Comparison of ENCODE assay signal across 23 cellular contexts in the genomic region with DNA sequence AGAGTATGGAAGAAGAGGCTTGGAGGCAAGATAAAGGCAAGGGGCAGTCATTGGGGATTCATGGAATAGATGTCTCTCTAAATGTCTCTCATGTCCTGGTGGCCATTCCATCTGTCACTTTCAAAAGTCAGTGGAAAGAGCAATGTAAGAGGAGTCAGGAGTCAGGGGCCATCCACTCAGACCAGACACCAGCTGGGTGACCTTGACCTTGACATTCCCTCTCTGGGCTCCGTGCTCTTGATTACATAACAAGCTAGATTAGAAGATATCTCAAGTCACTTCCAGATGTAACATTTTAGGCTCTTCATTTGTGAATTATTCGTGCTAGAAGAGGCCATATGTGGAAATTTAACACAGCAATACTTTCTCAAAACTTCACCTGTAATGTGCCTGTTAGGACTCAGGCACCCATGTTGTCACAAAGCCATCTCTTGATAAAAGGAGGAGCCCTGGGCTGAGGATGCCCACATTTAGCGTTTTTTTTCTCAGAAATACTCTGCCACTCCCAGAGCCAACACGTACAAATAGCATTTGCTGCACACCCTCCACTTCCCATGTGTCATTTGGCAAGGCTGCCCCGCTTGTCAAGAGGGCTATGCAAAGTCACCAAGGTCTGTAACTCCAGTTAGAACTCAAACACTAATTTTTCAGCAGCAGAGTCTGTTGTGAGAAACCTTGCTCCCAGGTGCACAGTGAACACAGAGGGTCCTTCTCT.
"Had no signal": no experiment of that assay in that cellular context is flagged by ENCODE, and none has a peak within 500 bp of the region (broad histone marks: within the 10 kb centered on the region; RNA-seq: fewer than 3 reads in every experiment).

No MANE protein-coding gene starts in this region.

- DNase-seq: effector memory CD8-positive, alpha-beta T cell; gastrocnemius medialis; heart right ventricle; immature natural killer cell; left ventricle myocardium inferior; mesendoderm; naive thymus-derived CD4-positive, alpha-beta T cell; psoas muscle; retina; right lobe of liver; stimulated activated CD4-positive, alpha-beta T cell treated with anti-CD3 and anti-CD28 coated beads, Interleukin-4, amount 100 ng/mL, for 1 hour; stimulated activated CD8-positive, alpha-beta memory T cell treated with anti-CD3 and anti-CD28 coated beads, Interleukin-4, amount 100 ng/mL, for 48 hours; tibial artery; upper lobe of left lung had no signal

- H3K27me3 Mint-ChIP-seq: stimulated activated naive CD8-positive, alpha-beta T cell treated with anti-CD3 and anti-CD28 coated beads, Interleukin-15, Interleukin-2, amounts not matched to agents 100 ng/mL and 50 ng/mL, for 24 hours had no signal

- H3K9me3 ChIP-seq: esophagus muscularis mucosa, gastrocnemius medialis, heart right ventricle, left ventricle myocardium inferior, neutrophil, psoas muscle, right lobe of liver, tibial artery, upper lobe of left lung, vagina had no signal

- H3K36me3 ChIP-seq: esophagus muscularis mucosa, gastrocnemius medialis, heart right ventricle, left ventricle myocardium inferior, neutrophil, right lobe of liver, tibial artery, upper lobe of left lung, vagina had no signal

- ATAC-seq: effector memory CD8-positive, alpha-beta T cell; gastrocnemius medialis; naive thymus-derived CD4-positive, alpha-beta T cell; psoas muscle; right lobe of liver; stimulated activated effector memory CD8-positive, alpha-beta T cell treated with anti-CD3 and anti-CD28 coated beads, Interleukin-12 subunit alpha, Interleukin-12 subunit beta, amount 100 ng/mL, for 72 hours had no signal

- H3K4me1 Mint-ChIP-seq: stimulated activated effector memory CD8-positive, alpha-beta T cell treated with anti-CD3 and anti-CD28 coated beads, Interleukin-12 subunit alpha, Interleukin-12 subunit beta, amount 100 ng/mL, for 72 hours had no signal

- H3K27me3 ChIP-seq: esophagus muscularis mucosa, gastrocnemius medialis, heart right ventricle, neutrophil, right lobe of liver, tibial artery, upper lobe of left lung, vagina had no signal

- H3K36me3 Mint-ChIP-seq: immature natural killer cell; naive thymus-derived CD4-positive, alpha-beta T cell; stimulated activated effector memory CD8-positive, alpha-beta T cell treated with anti-CD3 and anti-CD28 coated beads, Interleukin-12 subunit alpha, Interleukin-12 subunit beta, amount 100 ng/mL, for 72 hours had no signal

- FAIRE-seq: keratinocyte had no signal

- H3K27ac Mint-ChIP-seq: dendritic cell treated with granulocyte-macrophage colony-stimulating factor and Interleukin-4, amounts not matched to agents 40 ng/mL and 50 ng/mL, for 4 days; effector memory CD8-positive, alpha-beta T cell; immature natural killer cell; stimulated activated effector memory CD8-positive, alpha-beta T cell treated with anti-CD3 and anti-CD28 coated beads, Interleukin-12 subunit alpha, Interleukin-12 subunit beta, amount 100 ng/mL, for 72 hours; stimulated activated naive CD8-positive, alpha-beta T cell treated with anti-CD3 and anti-CD28 coated beads, Interleukin-15, Interleukin-2, amounts not matched to agents 100 ng/mL and 50 ng/mL, for 24 hours had no signal

- H3K4me3 Mint-ChIP-seq: dendritic cell treated with granulocyte-macrophage colony-stimulating factor and Interleukin-4, amounts not matched to agents 40 ng/mL and 50 ng/mL, for 4 days; effector memory CD8-positive, alpha-beta T cell; immature natural killer cell; naive thymus-derived CD4-positive, alpha-beta T cell; stimulated activated effector memory CD8-positive, alpha-beta T cell treated with anti-CD3 and anti-CD28 coated beads, Interleukin-12 subunit alpha, Interleukin-12 subunit beta, amount 100 ng/mL, for 72 hours; stimulated activated naive CD8-positive, alpha-beta T cell treated with anti-CD3 and anti-CD28 coated beads, Interleukin-15, Interleukin-2, amounts not matched to agents 100 ng/mL and 50 ng/mL, for 24 hours had no signal

- H3K27ac ChIP-seq: epithelial cell of prostate, esophagus muscularis mucosa, gastrocnemius medialis, heart right ventricle, left ventricle myocardium inferior, neutrophil, psoas muscle, right lobe of liver, tibial artery, upper lobe of left lung, vagina had no signal

- H3K4me3 ChIP-seq: esophagus muscularis mucosa, gastrocnemius medialis, heart right ventricle, left ventricle myocardium inferior, lung, psoas muscle, right lobe of liver, tibial artery, upper lobe of left lung, vagina had no signal

- H3K4me1 ChIP-seq: psoas muscle, tibial artery, upper lobe of left lung had no signal

- H3K9me3 Mint-ChIP-seq: dendritic cell treated with granulocyte-macrophage colony-stimulating factor and Interleukin-4, amounts not matched to agents 40 ng/mL and 50 ng/mL, for 4 days; effector memory CD8-positive, alpha-beta T cell; immature natural killer cell; naive thymus-derived CD4-positive, alpha-beta T cell; stimulated activated effector memory CD8-positive, alpha-beta T cell treated with anti-CD3 and anti-CD28 coated beads, Interleukin-12 subunit alpha, Interleukin-12 subunit beta, amount 100 ng/mL, for 72 hours; stimulated activated naive CD8-positive, alpha-beta T cell treated with anti-CD3 and anti-CD28 coated beads, Interleukin-15, Interleukin-2, amounts not matched to agents 100 ng/mL and 50 ng/mL, for 24 hours had no signal
